Comparison of ENCODE assay signal across 8 cellular contexts in the genomic region with DNA sequence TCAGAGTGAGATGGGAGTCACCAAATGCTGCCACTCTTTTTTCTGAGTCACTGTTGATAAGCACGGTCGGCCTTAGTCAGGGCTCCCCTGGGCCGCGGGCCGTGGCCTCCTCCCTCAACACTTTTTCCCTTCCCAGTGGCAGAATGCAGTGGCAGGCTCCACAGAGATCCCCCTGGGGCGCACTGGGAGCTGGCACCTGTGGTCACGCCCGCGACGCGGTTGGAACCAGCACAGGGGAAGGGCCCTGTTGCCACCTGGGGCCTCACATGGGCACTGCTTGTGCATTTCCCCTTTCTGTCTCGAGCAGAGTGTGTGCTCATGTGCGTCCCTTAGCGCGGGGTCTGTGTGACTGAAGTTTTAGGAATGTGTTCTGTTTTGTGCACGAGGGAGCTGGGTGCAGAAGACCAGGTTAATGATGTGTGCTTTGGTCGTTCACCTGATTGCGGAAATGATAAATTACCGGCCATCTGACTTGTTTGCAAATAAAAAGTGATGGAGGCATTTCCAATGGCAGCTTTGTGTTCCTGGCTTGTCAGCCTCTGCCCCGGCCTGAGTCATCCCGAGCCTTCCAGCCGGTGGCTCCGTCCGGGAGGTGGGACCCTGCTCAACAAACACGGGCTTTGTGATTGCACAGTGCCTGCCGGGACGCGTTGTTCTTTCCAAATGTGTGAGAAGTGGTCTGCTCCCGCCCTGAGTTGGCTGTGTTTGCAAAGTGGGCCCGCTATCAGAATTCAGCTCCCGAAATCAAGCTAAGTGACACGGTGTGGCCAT.
A peak's percentile ranks its signal among the peaks of the same experiment; 100 is the strongest.
DNase-seq lines count a peak whose midpoint lies in the region; ATAC-seq and TF ChIP-seq lines count a peak whose summit lies in the region.

No MANE protein-coding gene starts in this region.

- DNase-seq in EL, result peak; percentile 27
- DNase-seq in NCI-H69 (lab: John Stamatoyannopoulos, UW), result peak; percentile 28
- peak; percentile 34 to 97 (median 92) for DNase-seq in dorsolateral prefrontal cortex
- no peak for DNase-seq in stimulated activated naive CD4-positive, alpha-beta T cell (lab: John Stamatoyannopoulos, UW)
- DNase-seq in RPMI8226, result no peak

- peaks cover 56% of the 10 kb centered on the region for H3K4me1 ChIP-seq in mucosa of stomach (ENCODE audit: control insufficient read depth, insufficient read depth, low read length)

- peak overlapping the region; percentile 76 to 100 (median 97) for H3K27ac ChIP-seq in dorsolateral prefrontal cortex

- H3K9me3 ChIP-seq in mucosa of stomach (ENCODE audit: control insufficient read depth, low read length), result no peaks in the 10 kb centered on the region

- H3K27me3 ChIP-seq in dorsolateral prefrontal cortex, result no peaks in the 10 kb centered on the region
- no peaks in the 10 kb centered on the region for H3K27me3 ChIP-seq in mucosa of stomach (ENCODE audit: control insufficient read depth, insufficient read depth, low read length)

- peak in 9 of 56 donors; percentile 2 to 19 (median 13) for TF ChIP-seq CTCF in dorsolateral prefrontal cortex (IDR thresholded peaks at IDR 0.05 in 54 of 56, conservative IDR thresholded peaks at IDR 0.05 in 2 of 56; ENCODE audit: low read depth in 1 of 56, partially characterized antibody in 56 of 56)

- intact Hi-C loops in dorsolateral prefrontal cortex (cut with DNase I), result loop anchor here (1.0 to 10.0 kb wide), 3 partner anchors 29 to 49 kb away; no protein-coding TSS in a partner anchor

- peak overlapping the region in 4 of 59 donors; percentile 6 to 18 (median 16) for H3K4me3 ChIP-seq in dorsolateral prefrontal cortex
- no peak overlapping the region for H3K4me3 ChIP-seq in mucosa of stomach (ENCODE audit: low read length)

- ATAC-seq in HG02588 (IDR thresholded peaks at IDR 0.05; ENCODE audit: unreplicated experiment) (no peak), GM19328 (IDR thresholded peaks at IDR 0.05; ENCODE audit: unreplicated experiment) (no peak)

- peak overlapping the region; percentile 38 for H3K9ac ChIP-seq in mucosa of stomach (ENCODE audit: low read length)

- H3K36me3 ChIP-seq in mucosa of stomach (ENCODE audit: control insufficient read depth, insufficient read depth, low read length), result no peaks in the 10 kb centered on the region

Comparison
In these comparisons a context has a peak if more than half of its experiments do, and no peak if none do; other contexts are left out.
1. DNase-seq: peak in EL (single experiment), NCI-H69 (single experiment) and dorsolateral prefrontal cortex (10 of 10); none in stimulated activated naive CD4-positive, alpha-beta T cell (0 of 6) and RPMI8226 (single experiment).